Comparison of ENCODE assay signal across 16 cellular contexts in the genomic region with DNA sequence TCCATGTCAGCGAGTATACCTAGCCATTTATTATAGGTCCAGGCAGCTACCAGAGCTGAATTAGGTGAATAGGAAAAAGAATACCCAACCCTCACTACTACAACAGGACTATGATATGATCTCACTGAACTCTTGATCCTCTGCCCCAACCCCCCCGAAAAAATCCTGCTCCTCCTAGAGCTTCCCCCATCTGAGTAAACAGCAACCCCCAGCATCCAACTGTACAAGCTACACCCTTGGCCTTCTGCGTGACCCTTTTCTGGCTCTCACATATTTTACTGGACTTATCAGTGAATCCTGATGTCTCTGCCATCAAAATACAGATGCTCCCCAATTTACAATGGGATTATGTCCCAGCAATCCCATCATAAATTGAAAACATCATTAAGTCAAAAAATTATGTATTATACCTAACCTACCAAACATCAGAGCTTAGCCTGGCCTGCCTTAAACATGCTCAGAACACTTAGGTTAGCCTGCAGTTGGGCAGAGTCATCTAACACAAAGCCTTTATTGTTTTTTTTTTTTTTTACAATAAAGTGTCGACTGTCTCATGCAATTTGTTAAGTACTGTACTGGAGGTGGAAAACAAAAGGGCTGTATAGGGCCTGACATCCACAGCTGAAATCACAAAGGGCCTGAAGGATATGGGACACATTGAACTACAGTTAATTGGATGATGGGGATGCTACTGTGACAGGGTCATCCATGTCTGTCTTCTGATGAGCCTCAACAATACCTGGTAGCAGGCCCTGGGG.
DNase-seq lines count a peak whose midpoint lies in the region; ATAC-seq and TF ChIP-seq lines count a peak whose summit lies in the region.
"Had no signal": no experiment of that assay in that cellular context is flagged by ENCODE, and none has a peak within 500 bp of the region (broad histone marks: within the 10 kb centered on the region; RNA-seq: fewer than 3 reads in every experiment).

No MANE protein-coding gene starts in this region.

- no peak overlapping the region for H3K4me3 Mint-ChIP-seq in activated naive CD4-positive, alpha-beta T cell treated with anti-CD3 and anti-CD28 coated beads, Interleukin-2, amount 50 U/mL, for 24 hours
- H3K4me3 Mint-ChIP-seq in stimulated activated effector memory CD8-positive, alpha-beta T cell treated with anti-CD3 and anti-CD28 coated beads, Interleukin-12 subunit alpha, Interleukin-12 subunit beta, amount 100 ng/mL, for 72 hours = no peak overlapping the region
- no peak overlapping the region for H3K4me3 Mint-ChIP-seq in GM23338
- H3K4me3 Mint-ChIP-seq: CD4-positive, alpha-beta memory T cell had no signal

- H3K4me3 ChIP-seq in GM23338 = no peak overlapping the region
- H3K4me3 ChIP-seq: A549, HAP-1 had no signal

- intact Hi-C loops in left colon (cut with DNase I, micrococcal nuclease) = no loop called here

- H3K36me3 Mint-ChIP-seq in activated naive CD4-positive, alpha-beta T cell treated with anti-CD3 and anti-CD28 coated beads, Interleukin-2, amount 50 U/mL, for 24 hours = no peaks in the 10 kb centered on the region
- no peaks in the 10 kb centered on the region for H3K36me3 Mint-ChIP-seq in activated naive CD4-positive, alpha-beta T cell treated with anti-CD3 and anti-CD28 coated beads, Interleukin-2, amount 50 U/mL, for 72 hours
- no peaks in the 10 kb centered on the region for H3K36me3 Mint-ChIP-seq in stimulated activated effector memory CD8-positive, alpha-beta T cell treated with anti-CD3 and anti-CD28 coated beads, Interleukin-12 subunit alpha, Interleukin-12 subunit beta, amount 100 ng/mL, for 72 hours
- no peaks in the 10 kb centered on the region for H3K36me3 Mint-ChIP-seq in GM23338 (ENCODE audit: low read depth)
- H3K36me3 Mint-ChIP-seq: CD4-positive, alpha-beta memory T cell had no signal

- H3K36me3 ChIP-seq in GM23338 (ENCODE audit: insufficient read depth) = no peaks in the 10 kb centered on the region
- H3K36me3 ChIP-seq: BE2C, HAP-1 had no signal

- no peaks in the 10 kb centered on the region for H3F3A ChIP-seq in GM23338 (replicated peaks; ENCODE audit: low read depth)

- peaks cover 6% of the 10 kb centered on the region; the same call in 1 of the 2 replicates for H3K4me1 ChIP-seq in GM23338 (ENCODE audit: insufficient read depth)

- peak overlapping the region; percentile 43 for H3K27ac Mint-ChIP-seq in activated naive CD4-positive, alpha-beta T cell treated with anti-CD3 and anti-CD28 coated beads, Interleukin-2, amount 50 U/mL, for 24 hours
- H3K27ac Mint-ChIP-seq in activated naive CD4-positive, alpha-beta T cell treated with anti-CD3 and anti-CD28 coated beads, Interleukin-2, amount 50 U/mL, for 72 hours = no peak overlapping the region
- peak overlapping the region; percentile 50 for H3K27ac Mint-ChIP-seq in stimulated activated effector memory CD8-positive, alpha-beta T cell treated with anti-CD3 and anti-CD28 coated beads, Interleukin-12 subunit alpha, Interleukin-12 subunit beta, amount 100 ng/mL, for 72 hours
- no peak overlapping the region for H3K27ac Mint-ChIP-seq in GM23338

- ATAC-seq in activated naive CD4-positive, alpha-beta T cell treated with anti-CD3 and anti-CD28 coated beads, Interleukin-2, amount 50 U/mL, for 72 hours = no peak
- peak; percentile 25 for ATAC-seq in left colon
- ATAC-seq in stimulated activated effector memory CD8-positive, alpha-beta T cell treated with anti-CD3 and anti-CD28 coated beads, Interleukin-12 subunit alpha, Interleukin-12 subunit beta, amount 100 ng/mL, for 72 hours = no peak
- ATAC-seq in GM18511 (IDR thresholded peaks at IDR 0.05; ENCODE audit: unreplicated experiment) = no peak
- ATAC-seq in GM23338 = no peak
- ATAC-seq: A549 had no signal

- no peaks in the 10 kb centered on the region for H3K9me2 ChIP-seq in GM23338 (ENCODE audit: insufficient read depth)

- no peaks in the 10 kb centered on the region for H3K79me2 ChIP-seq in GM23338 (replicated peaks; ENCODE audit: insufficient read depth)

- H3K27ac ChIP-seq in GM23338 (ENCODE audit: low read depth) = no peak overlapping the region
- H3K27ac ChIP-seq: A549, C4-2B had no signal

- H4K20me1 ChIP-seq in GM23338 (replicated peaks; ENCODE audit: insufficient read depth) = no peaks in the 10 kb centered on the region

- H3K4me2 ChIP-seq in GM23338 = no peak overlapping the region
- H3K4me2 ChIP-seq: A549 had no signal

- H3K4me1 Mint-ChIP-seq in activated naive CD4-positive, alpha-beta T cell treated with anti-CD3 and anti-CD28 coated beads, Interleukin-2, amount 50 U/mL, for 24 hours = peaks cover 10% of the 10 kb centered on the region
- peaks cover 10% of the 10 kb centered on the region for H3K4me1 Mint-ChIP-seq in stimulated activated effector memory CD8-positive, alpha-beta T cell treated with anti-CD3 and anti-CD28 coated beads, Interleukin-12 subunit alpha, Interleukin-12 subunit beta, amount 100 ng/mL, for 72 hours
- H3K4me1 Mint-ChIP-seq in GM23338 = peaks cover 7% of the 10 kb centered on the region; the same call in 1 of the 3 replicates

- peaks cover 4% of the 10 kb centered on the region; the same call in 1 of the 2 replicates for H3K27me3 ChIP-seq in GM23338 (ENCODE audit: insufficient read depth)
- H3K27me3 ChIP-seq: BE2C had no signal

- peaks cover 2% of the 10 kb centered on the region for H3K27me3 Mint-ChIP-seq in activated naive CD4-positive, alpha-beta T cell treated with anti-CD3 and anti-CD28 coated beads, Interleukin-2, amount 50 U/mL, for 24 hours
- peaks cover 1% of the 10 kb centered on the region for H3K27me3 Mint-ChIP-seq in GM23338 (ENCODE audit: insufficient read depth, low read depth, poor library complexity)

- H2AFZ ChIP-seq in GM23338 = no peak overlapping the region

- H3K9me3 Mint-ChIP-seq in activated naive CD4-positive, alpha-beta T cell treated with anti-CD3 and anti-CD28 coated beads, Interleukin-2, amount 50 U/mL, for 24 hours = no peaks in the 10 kb centered on the region
- H3K9me3 Mint-ChIP-seq in activated naive CD4-positive, alpha-beta T cell treated with anti-CD3 and anti-CD28 coated beads, Interleukin-2, amount 50 U/mL, for 72 hours = no peaks in the 10 kb centered on the region
- H3K9me3 Mint-ChIP-seq in stimulated activated effector memory CD8-positive, alpha-beta T cell treated with anti-CD3 and anti-CD28 coated beads, Interleukin-12 subunit alpha, Interleukin-12 subunit beta, amount 100 ng/mL, for 72 hours = no peaks in the 10 kb centered on the region
- H3K9me3 Mint-ChIP-seq in GM23338 = no peaks in the 10 kb centered on the region

- no peak for DNase-seq in activated naive CD4-positive, alpha-beta T cell treated with anti-CD3 and anti-CD28 coated beads, Interleukin-2, amount 50 U/mL, for 72 hours (ENCODE audit: low spot score in 2 of 2)
- DNase-seq in HT1080 (ENCODE audit: low read depth) (peak; percentile 15), left colon (no peak), GM23338 (ENCODE audit: low spot score) (no peak)
- DNase-seq in stimulated activated effector memory CD8-positive, alpha-beta T cell treated with anti-CD3 and anti-CD28 coated beads, Interleukin-12 subunit alpha, Interleukin-12 subunit beta, amount 100 ng/mL, for 72 hours (ENCODE audit: low spot score in 2 of 2) = no peak
- DNase-seq: BE2C; CD4-positive, alpha-beta memory T cell; COR-L47; DMS153; DMS79 treated with DMSO at 0.1 percent for 48 hours; EL had no signal

- no peak for TF ChIP-seq CTCF in GM23338 (conservative IDR thresholded peaks at IDR 0.05; ENCODE audit: low read depth in 2 of 2)

TF ChIP-seq in GM23338, 12 proteins besides CTCF, POLR2A, EP300 and RAD21 (continues in another document):
- TF ChIP-seq JUNB (IDR thresholded peaks at IDR 0.05; ENCODE audit: unreplicated experiment) (no peak), NANOG (IDR thresholded peaks at IDR 0.05; ENCODE audit: borderline replicate concordance) (no peak), ZNF331 (CRISPR knock-in tag; IDR thresholded peaks at IDR 0.05; ENCODE audit: low read depth) (no peak), POLR2AphosphoS5 (IDR thresholded peaks at IDR 0.05; ENCODE audit: low read depth) (no peak), EZH2 (IDR thresholded peaks at IDR 0.05; ENCODE audit: low read depth, unreplicated experiment) (no peak), ZNF114 (CRISPR knock-in tag; IDR thresholded peaks at IDR 0.05) (no peak), EZH2phosphoT487 (IDR thresholded peaks at IDR 0.05; ENCODE audit: unreplicated experiment) (no peak), CREB1 (CRISPR knock-in tag; IDR thresholded peaks at IDR 0.05; ENCODE audit: low read depth) (no peak)
- TF ChIP-seq, protein P1, sequence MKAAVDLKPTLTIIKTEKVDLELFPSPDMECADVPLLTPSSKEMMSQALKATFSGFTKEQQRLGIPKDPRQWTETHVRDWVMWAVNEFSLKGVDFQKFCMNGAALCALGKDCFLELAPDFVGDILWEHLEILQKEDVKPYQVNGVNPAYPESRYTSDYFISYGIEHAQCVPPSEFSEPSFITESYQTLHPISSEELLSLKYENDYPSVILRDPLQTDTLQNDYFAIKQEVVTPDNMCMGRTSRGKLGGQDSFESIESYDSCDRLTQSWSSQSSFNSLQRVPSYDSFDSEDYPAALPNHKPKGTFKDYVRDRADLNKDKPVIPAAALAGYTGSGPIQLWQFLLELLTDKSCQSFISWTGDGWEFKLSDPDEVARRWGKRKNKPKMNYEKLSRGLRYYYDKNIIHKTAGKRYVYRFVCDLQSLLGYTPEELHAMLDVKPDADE (IDR thresholded peaks at IDR 0.05) = no peak
- TF ChIP-seq, protein P2, sequence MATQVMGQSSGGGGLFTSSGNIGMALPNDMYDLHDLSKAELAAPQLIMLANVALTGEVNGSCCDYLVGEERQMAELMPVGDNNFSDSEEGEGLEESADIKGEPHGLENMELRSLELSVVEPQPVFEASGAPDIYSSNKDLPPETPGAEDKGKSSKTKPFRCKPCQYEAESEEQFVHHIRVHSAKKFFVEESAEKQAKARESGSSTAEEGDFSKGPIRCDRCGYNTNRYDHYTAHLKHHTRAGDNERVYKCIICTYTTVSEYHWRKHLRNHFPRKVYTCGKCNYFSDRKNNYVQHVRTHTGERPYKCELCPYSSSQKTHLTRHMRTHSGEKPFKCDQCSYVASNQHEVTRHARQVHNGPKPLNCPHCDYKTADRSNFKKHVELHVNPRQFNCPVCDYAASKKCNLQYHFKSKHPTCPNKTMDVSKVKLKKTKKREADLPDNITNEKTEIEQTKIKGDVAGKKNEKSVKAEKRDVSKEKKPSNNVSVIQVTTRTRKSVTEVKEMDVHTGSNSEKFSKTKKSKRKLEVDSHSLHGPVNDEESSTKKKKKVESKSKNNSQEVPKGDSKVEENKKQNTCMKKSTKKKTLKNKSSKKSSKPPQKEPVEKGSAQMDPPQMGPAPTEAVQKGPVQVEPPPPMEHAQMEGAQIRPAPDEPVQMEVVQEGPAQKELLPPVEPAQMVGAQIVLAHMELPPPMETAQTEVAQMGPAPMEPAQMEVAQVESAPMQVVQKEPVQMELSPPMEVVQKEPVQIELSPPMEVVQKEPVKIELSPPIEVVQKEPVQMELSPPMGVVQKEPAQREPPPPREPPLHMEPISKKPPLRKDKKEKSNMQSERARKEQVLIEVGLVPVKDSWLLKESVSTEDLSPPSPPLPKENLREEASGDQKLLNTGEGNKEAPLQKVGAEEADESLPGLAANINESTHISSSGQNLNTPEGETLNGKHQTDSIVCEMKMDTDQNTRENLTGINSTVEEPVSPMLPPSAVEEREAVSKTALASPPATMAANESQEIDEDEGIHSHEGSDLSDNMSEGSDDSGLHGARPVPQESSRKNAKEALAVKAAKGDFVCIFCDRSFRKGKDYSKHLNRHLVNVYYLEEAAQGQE (IDR thresholded peaks at IDR 0.05; ENCODE audit: unreplicated experiment) = no peak

Comparison
In these comparisons a context has a peak if more than half of its experiments do, and no peak if none do; other contexts are left out.
1. H3K27ac Mint-ChIP-seq: peak in activated naive CD4-positive, alpha-beta T cell treated with anti-CD3 and anti-CD28 coated beads, Interleukin-2, amount 50 U/mL, for 24 hours (single experiment) and stimulated activated effector memory CD8-positive, alpha-beta T cell treated with anti-CD3 and anti-CD28 coated beads, Interleukin-12 subunit alpha, Interleukin-12 subunit beta, amount 100 ng/mL, for 72 hours (single experiment); none in activated naive CD4-positive, alpha-beta T cell treated with anti-CD3 and anti-CD28 coated beads, Interleukin-2, amount 50 U/mL, for 72 hours (0 of 2) and GM23338 (single experiment).